In the genomic region with DNA sequence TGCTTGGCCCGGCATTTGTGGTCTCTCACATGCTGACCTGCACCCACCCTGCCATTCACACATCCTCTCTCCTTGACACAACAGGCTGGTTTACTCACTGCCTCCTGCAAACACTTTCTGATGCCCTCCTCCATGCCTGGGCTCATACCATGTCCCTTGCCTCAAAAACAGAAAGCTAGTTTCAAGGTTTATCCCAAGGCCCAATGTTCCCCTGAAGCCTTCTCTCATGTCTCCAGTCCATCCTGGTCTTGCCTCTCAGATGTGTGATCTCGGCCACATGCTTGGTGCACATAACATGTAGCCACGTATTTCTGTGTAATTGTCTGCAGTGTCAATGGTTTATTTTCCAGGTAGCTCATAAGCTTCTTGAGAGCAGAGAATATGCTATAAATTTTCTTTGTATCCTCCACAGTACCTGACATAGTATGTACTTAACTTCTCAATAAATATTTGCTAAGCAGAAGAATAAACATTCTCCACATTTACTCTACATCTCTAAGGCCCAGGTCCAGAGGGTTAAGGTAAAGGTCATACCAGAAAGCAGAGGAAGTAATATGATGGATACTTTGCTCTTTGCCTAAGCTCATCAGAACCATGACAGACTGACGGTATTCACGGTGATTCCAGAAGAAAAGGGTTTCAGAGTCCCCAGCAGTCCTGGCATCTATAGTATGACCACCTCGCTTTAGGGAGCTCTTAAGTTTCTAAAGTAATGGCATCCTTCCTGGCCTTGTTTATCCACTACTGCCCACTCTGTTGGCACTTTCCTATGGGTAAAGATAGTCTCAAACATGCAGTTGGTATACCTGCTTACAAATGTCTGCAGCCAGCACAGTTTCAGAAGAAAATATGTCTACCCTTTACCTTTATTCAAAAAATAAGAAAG, we compare ENCODE assay signal across 18 cellular contexts.
A peak's percentile ranks its signal among the peaks of the same experiment; 100 is the strongest.
DNase-seq lines count a peak whose midpoint lies in the region; ATAC-seq and TF ChIP-seq lines count a peak whose summit lies in the region.
"Had no signal": no experiment of that assay in that cellular context is flagged by ENCODE, and none has a peak within 500 bp of the region (broad histone marks: within the 10 kb centered on the region; RNA-seq: fewer than 3 reads in every experiment).

No MANE protein-coding gene starts in this region.

- no peaks in the 10 kb centered on the region for H3K9me3 ChIP-seq in thoracic aorta

- H3K4me1 ChIP-seq in thoracic aorta (ENCODE audit: control insufficient read depth in 1 of 2, low read depth in 2 of 2), result peaks cover 32 to 49% of the 10 kb centered on the region in 2 donors

- H3K27ac ChIP-seq in thoracic aorta, result peak overlapping the region; percentile 70 to 79

- TF ChIP-seq CTCF in thoracic aorta (IDR thresholded peaks at IDR 0.05), result no peak

- intact Hi-C loops in left colon (cut with DNase I, micrococcal nuclease), result no loop called here

- H3K4me3 ChIP-seq in thoracic aorta, result no peak overlapping the region
- H3K4me3 ChIP-seq: smooth muscle cell had no signal

- H3K27me3 ChIP-seq in thoracic aorta (replicated peaks; ENCODE audit: insufficient read depth), result no peaks in the 10 kb centered on the region

- no peaks in the 10 kb centered on the region for H3K36me3 ChIP-seq in thoracic aorta

- DNase-seq in DMS53 (lab: John Stamatoyannopoulos, UW) (peak; percentile 81), NCI-H69 (lab: John Stamatoyannopoulos, UW) (peak; percentile 50), left colon (no peak), thoracic aorta (ENCODE audit: low spot score) (no peak), D341Med (ENCODE audit: low spot score) (no peak), amniotic stem cell (lab: John Stamatoyannopoulos, UW) (no peak)
- no peak for DNase-seq in stimulated activated CD4-positive, alpha-beta T cell treated with anti-CD3 and anti-CD28 coated beads, Interleukin-4, amount 100 ng/mL, for 1 hour
- DNase-seq: activated CD4-positive, alpha-beta T cell treated with anti-CD3 and anti-CD28 coated beads for 4 hours; activated naive CD4-positive, alpha-beta T cell treated with anti-CD3 and anti-CD28 coated beads, Interleukin-2, amount 50 U/mL, for 16 hours; CD4-positive, CD25-positive, alpha-beta regulatory T cell; DMS 273 treated with DMSO at 0.1 percent for 48 hours; mammary epithelial cell; NCI-H2081 treated with DMSO at 0.1 percent for 48 hours; NCI-H446 treated with DMSO at 0.1 percent for 48 hours; retina had no signal

- ATAC-seq in left colon (peak; percentile 90), thoracic aorta (ENCODE audit: insufficient number of reproducible peaks, low FRiP score, low read depth) (no peak)
- ATAC-seq: HCT116; stimulated activated effector memory CD8-positive, alpha-beta T cell treated with anti-CD3 and anti-CD28 coated beads, Interleukin-12 subunit alpha, Interleukin-12 subunit beta, amount 100 ng/mL, for 72 hours had no signal

Comparison
In these comparisons a context has a peak if more than half of its experiments do, and no peak if none do; other contexts are left out.
1. DNase-seq: peak in DMS53 (single experiment) and NCI-H69 (single experiment); none in left colon (0 of 2), thoracic aorta (single experiment), D341Med (single experiment), amniotic stem cell (single experiment) and stimulated activated CD4-positive, alpha-beta T cell treated with anti-CD3 and anti-CD28 coated beads, Interleukin-4, amount 100 ng/mL, for 1 hour (single experiment).